In genomic region chrX:118346258-118347094, GRCh38 we compare ENCODE assay signal across 8 cellular contexts.
DNase-seq lines count a peak whose midpoint lies in the region; ATAC-seq and TF ChIP-seq lines count a peak whose summit lies in the region.

No MANE protein-coding gene starts in this region.

- no peaks in the 10 kb centered on the region for H3K36me3 ChIP-seq in stomach smooth muscle (ENCODE audit: control insufficient read depth in 2 of 2, insufficient read depth in 2 of 2, low read length in 2 of 2)

- H3K4me3 ChIP-seq in stomach smooth muscle (ENCODE audit: low read length in 2 of 2) = peak overlapping the region; percentile 85 to 88

- H3K9me3 Mint-ChIP-seq in nephron = no peaks in the 10 kb centered on the region

- peak overlapping the region; percentile 97 to 100 (median 99) for H3K4me3 Mint-ChIP-seq in nephron

- H3K9me3 ChIP-seq in stomach smooth muscle (ENCODE audit: control insufficient read depth in 2 of 2, low read length in 2 of 2) = no peaks in the 10 kb centered on the region

- peaks cover 3% of the 10 kb centered on the region for H3K27me3 Mint-ChIP-seq in nephron (ENCODE audit: low read depth)

- peaks cover 38% of the 10 kb centered on the region for H3K4me1 Mint-ChIP-seq in nephron

- DNase-seq in DMS53 (lab: John Stamatoyannopoulos, UW) = peak; percentile 66
- DNase-seq in DMS53 treated with DMSO at 0.1 percent for 48 hours (lab: John Stamatoyannopoulos, UW; ENCODE audit: unreplicated experiment) = no peak
- DNase-seq in NCI-H524 (lab: John Stamatoyannopoulos, UW) = peak; percentile 71 to 79
- peak; percentile 26 for DNase-seq in activated T-cell treated with anti-CD3 and anti-CD28 coated beads for 4 hours
- peak; percentile 68 to 79 for DNase-seq in erythroblast (lab: John Stamatoyannopoulos, UW)

- peak overlapping the region; percentile 96 to 100 (median 97) for H3K27ac Mint-ChIP-seq in nephron

- H3K36me3 Mint-ChIP-seq in nephron (ENCODE audit: low read depth) = no peaks in the 10 kb centered on the region

- peak overlapping the region; percentile 78 to 89 for H3K9ac ChIP-seq in stomach smooth muscle (ENCODE audit: low read length in 2 of 2)

- peak in 1 of 3 experiments; percentile 17 for TF ChIP-seq CTCF in nephron (IDR thresholded peaks at IDR 0.05; ENCODE audit: unreplicated experiment in 3 of 3)

- H3K27me3 ChIP-seq in stomach smooth muscle (ENCODE audit: control insufficient read depth in 1 of 2, insufficient read depth in 2 of 2, low read length in 2 of 2) = no peaks in the 10 kb centered on the region

- peak overlapping the region; percentile 89 for H3K27ac ChIP-seq in stomach smooth muscle (ENCODE audit: low read length)

- peak; percentile 26 for ATAC-seq in HG02943 (IDR thresholded peaks at IDR 0.05; ENCODE audit: low read depth, unreplicated experiment)

- TF ChIP-seq POLR2A in erythroblast (IDR thresholded peaks at IDR 0.05; ENCODE audit: low read length) = no peak

- no peaks in the 10 kb centered on the region for H3K4me1 ChIP-seq in stomach smooth muscle (ENCODE audit: control insufficient read depth, insufficient read depth, low read length)
